In genomic region chrX:37573121-37573520, GRCh38 we compare ENCODE assay signal across 10 cellular contexts. TPM values are rescaled to one million over a fixed set of nuclear protein-coding genes. Genes with fewer than 3 reads are reported as not detected.
DNase-seq lines count a peak whose midpoint lies in the region; ATAC-seq and TF ChIP-seq lines count a peak whose summit lies in the region.
"Not testable (repeated sequence)": the region's sequence is repeated elsewhere in the genome, so short reads cannot be mapped to it uniquely, and the experiment has no call there.
"Had no signal": no experiment of that assay in that cellular context is flagged by ENCODE, and none has a peak within 500 bp of the region (broad histone marks: within the 10 kb centered on the region; RNA-seq: fewer than 3 reads in every experiment).

No MANE protein-coding gene starts in this region.

- H3K36me3 Mint-ChIP-seq in CD4-positive, alpha-beta T cell (ENCODE audit: low read depth); T-helper 1 cell treated with Interleukin-12 subunit alpha and Interleukin-12 subunit beta and Interleukin-4 antibody, amounts not matched to agents 30 μg/mL and 1 μg/mL, for 36 hours (ENCODE audit: low read depth); brain; stimulated activated effector memory CD8-positive, alpha-beta T cell treated with anti-CD3 and anti-CD28 coated beads, Interleukin-12 subunit alpha, Interleukin-12 subunit beta, amount 100 ng/mL, for 72 hours: not testable (repeated sequence)

- CTCF ChIA-PET in CD4-positive, alpha-beta T cell (lab: Charles Lee), result not testable (repeated sequence)

- peak overlapping the region; percentile 51 for H3K4me3 Mint-ChIP-seq in CD4-positive, alpha-beta T cell
- peak overlapping the region; percentile 82 for H3K4me3 Mint-ChIP-seq in T-helper 1 cell treated with Interleukin-12 subunit alpha and Interleukin-12 subunit beta and Interleukin-4 antibody, amounts not matched to agents 30 μg/mL and 1 μg/mL, for 36 hours
- H3K4me3 Mint-ChIP-seq in brain, result peak overlapping the region in 4 of 5 experiments; percentile 40 to 87 (median 84)
- peak overlapping the region; percentile 77 for H3K4me3 Mint-ChIP-seq in stimulated activated effector memory CD8-positive, alpha-beta T cell treated with anti-CD3 and anti-CD28 coated beads, Interleukin-12 subunit alpha, Interleukin-12 subunit beta, amount 100 ng/mL, for 72 hours

- H3K9me2 ChIP-seq in MM.1S (replicated peaks; ENCODE audit: insufficient read depth, low read length), result not testable (repeated sequence)

- H3K79me2 ChIP-seq in MM.1S (ENCODE audit: low read length); OCI-LY3 (ENCODE audit: low read length): not testable (repeated sequence)

- not testable (repeated sequence) for ATAC-seq in CD4-positive, alpha-beta T cell (ENCODE audit: poor library complexity); stimulated activated effector memory CD8-positive, alpha-beta T cell treated with anti-CD3 and anti-CD28 coated beads, Interleukin-12 subunit alpha, Interleukin-12 subunit beta, amount 100 ng/mL, for 72 hours
- ATAC-seq in HG02938 (IDR thresholded peaks at IDR 0.05; ENCODE audit: unreplicated experiment), result peak; percentile 37
- ATAC-seq in esophagus mucosa, result peak; percentile 17

- H3K27ac ChIP-seq in CD4-positive, alpha-beta T cell (ENCODE audit: low read depth, low read length); MM.1S (ENCODE audit: low read length); OCI-LY3 (ENCODE audit: low read length): not testable (repeated sequence)

- H3K36me3 ChIP-seq in MM.1S (replicated peaks; ENCODE audit: insufficient read depth, low read length); OCI-LY3 (replicated peaks; ENCODE audit: low read depth, low read length): not testable (repeated sequence)

- H3K27me3 Mint-ChIP-seq in CD4-positive, alpha-beta T cell, result peaks cover 37% of the 10 kb centered on the region
- H3K27me3 Mint-ChIP-seq in T-helper 1 cell treated with Interleukin-12 subunit alpha and Interleukin-12 subunit beta and Interleukin-4 antibody, amounts not matched to agents 30 μg/mL and 1 μg/mL, for 36 hours (ENCODE audit: low read depth), result peaks cover 12% of the 10 kb centered on the region
- H3K27me3 Mint-ChIP-seq in brain, result peaks cover 29% of the 10 kb centered on the region

- H2AFZ ChIP-seq in MM.1S (ENCODE audit: low read length); OCI-LY3 (ENCODE audit: low read depth, low read length): not testable (repeated sequence)

- H3K4me2 ChIP-seq in MM.1S (ENCODE audit: low read depth, low read length), result peak overlapping the region; percentile 34; the same call in 1 of the 2 replicates
- H3K4me2 ChIP-seq in OCI-LY3 (ENCODE audit: low read length), result peak overlapping the region; percentile 72

- H3F3A ChIP-seq in MM.1S (ENCODE audit: insufficient read depth, low read length), result not testable (repeated sequence)

- TF ChIP-seq CTCF in CD4-positive, alpha-beta T cell (IDR thresholded peaks at IDR 0.05); MM.1S (IDR thresholded peaks at IDR 0.05; ENCODE audit: low read length); OCI-LY3 (IDR thresholded peaks at IDR 0.05; ENCODE audit: low read depth, low read length); brain (conservative IDR thresholded peaks at IDR 0.05): not testable (repeated sequence)

- intact Hi-C loops in CD4-positive, alpha-beta T cell (cut with DNase I, micrococcal nuclease), result not testable (repeated sequence)

- POLR2A ChIA-PET in CD4-positive, alpha-beta T cell (lab: Charles Lee), result not testable (repeated sequence)

- not testable (repeated sequence) for H3K9me3 Mint-ChIP-seq in CD4-positive, alpha-beta T cell; T-helper 1 cell treated with Interleukin-12 subunit alpha and Interleukin-12 subunit beta and Interleukin-4 antibody, amounts not matched to agents 30 μg/mL and 1 μg/mL, for 36 hours; brain; stimulated activated effector memory CD8-positive, alpha-beta T cell treated with anti-CD3 and anti-CD28 coated beads, Interleukin-12 subunit alpha, Interleukin-12 subunit beta, amount 100 ng/mL, for 72 hours

- peaks cover 14% of the 10 kb centered on the region for H3K27me3 ChIP-seq in CD4-positive, alpha-beta T cell (ENCODE audit: control insufficient read depth, insufficient read depth, low read length)
- H3K27me3 ChIP-seq in MM.1S (replicated peaks; ENCODE audit: insufficient read depth, low read length); OCI-LY3 (ENCODE audit: low read depth, low read length): not testable (repeated sequence)

- H3K9me3 ChIP-seq in CD4-positive, alpha-beta T cell (ENCODE audit: control insufficient read depth, low read length); MM.1S (replicated peaks; ENCODE audit: insufficient read depth, low read length); OCI-LY3 (ENCODE audit: insufficient read depth, low read length): not testable (repeated sequence)

- H3K27ac Mint-ChIP-seq in CD4-positive, alpha-beta T cell; T-helper 1 cell treated with Interleukin-12 subunit alpha and Interleukin-12 subunit beta and Interleukin-4 antibody, amounts not matched to agents 30 μg/mL and 1 μg/mL, for 36 hours: not testable (repeated sequence)
- H3K27ac Mint-ChIP-seq in brain, result peak overlapping the region in 1 of 5 experiments; percentile 67
- H3K27ac Mint-ChIP-seq in stimulated activated effector memory CD8-positive, alpha-beta T cell treated with anti-CD3 and anti-CD28 coated beads, Interleukin-12 subunit alpha, Interleukin-12 subunit beta, amount 100 ng/mL, for 72 hours, result peak overlapping the region; percentile 33

- H3K4me1 Mint-ChIP-seq in CD4-positive, alpha-beta T cell (ENCODE audit: low read depth); brain: not testable (repeated sequence)
- H3K4me1 Mint-ChIP-seq in T-helper 1 cell treated with Interleukin-12 subunit alpha and Interleukin-12 subunit beta and Interleukin-4 antibody, amounts not matched to agents 30 μg/mL and 1 μg/mL, for 36 hours (ENCODE audit: low read depth), result peaks cover 13% of the 10 kb centered on the region
- H3K4me1 Mint-ChIP-seq in stimulated activated effector memory CD8-positive, alpha-beta T cell treated with anti-CD3 and anti-CD28 coated beads, Interleukin-12 subunit alpha, Interleukin-12 subunit beta, amount 100 ng/mL, for 72 hours, result peaks cover 13% of the 10 kb centered on the region

- DNase-seq in CD4-positive, alpha-beta T cell; MM.1S; stimulated activated effector memory CD8-positive, alpha-beta T cell treated with anti-CD3 and anti-CD28 coated beads, Interleukin-12 subunit alpha, Interleukin-12 subunit beta, amount 100 ng/mL, for 72 hours (ENCODE audit: low spot score in 2 of 2): not testable (repeated sequence)

- not testable (repeated sequence) for H3K4me1 ChIP-seq in MM.1S (ENCODE audit: low read length); OCI-LY3 (ENCODE audit: low read length)

- H4K20me1 ChIP-seq in MM.1S (ENCODE audit: insufficient read depth, low read length); OCI-LY3 (ENCODE audit: insufficient read depth, low read length): not testable (repeated sequence)

- not testable (repeated sequence) for H3K4me3 ChIP-seq in MM.1S (ENCODE audit: low read length)
- peak overlapping the region; percentile 76 for H3K4me3 ChIP-seq in OCI-LY3 (ENCODE audit: low read length)

- not testable (repeated sequence) for H3K9ac ChIP-seq in MM.1S (ENCODE audit: low read length); OCI-LY3 (ENCODE audit: low read length)

RNA-seq across cellular contexts. Expression of gene LANCL3, which starts 1.7 kb away (rescaled TPM):
- total RNA-seq in CD4-positive, alpha-beta T cell, result under 1 TPM; 0.05 to 0.11 TPM
- 0.03 TPM for polyA plus RNA-seq in brain (ENCODE audit: insufficient read depth, low read depth, low replicate concordance)
- 2.6 TPM for total RNA-seq in esophagus mucosa
- total RNA-seq: HepG2, SJCRH30 had no signal
- polyA plus RNA-seq: HepG2 had no signal
